In the genomic region with DNA sequence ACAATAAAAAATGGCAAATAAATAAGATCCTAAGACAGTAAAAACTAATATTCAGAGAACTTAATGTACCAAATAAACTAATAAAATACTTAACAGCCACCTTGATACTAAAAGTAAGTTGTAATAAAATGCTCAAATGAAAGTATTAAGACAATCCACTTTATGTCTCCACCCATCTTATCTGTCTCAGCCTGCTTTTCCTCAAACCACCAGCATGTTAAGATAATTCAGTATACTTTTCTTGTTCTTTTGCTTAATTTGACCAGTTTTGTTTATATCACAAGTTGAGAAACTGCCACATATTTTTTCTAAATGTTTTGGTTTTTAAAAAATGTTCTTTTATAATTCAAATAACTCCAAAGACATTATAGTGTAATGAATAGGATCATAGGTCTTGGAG, we compare ENCODE assay signal across 27 cellular contexts.
"Had no signal": no experiment of that assay in that cellular context is flagged by ENCODE, and none has a peak within 500 bp of the region (broad histone marks: within the 10 kb centered on the region; RNA-seq: fewer than 3 reads in every experiment).

No MANE protein-coding gene starts in this region.

- FAIRE-seq: urothelium cell line had no signal

- H3K36me3 ChIP-seq: colonic mucosa, gastrocnemius medialis, neural progenitor cell, prostate gland, right atrium auricular region, tibial artery had no signal

- H2AFZ ChIP-seq: hepatocyte, neural progenitor cell had no signal

- H3K4me1 ChIP-seq: colonic mucosa, gastrocnemius medialis, neural progenitor cell, prostate gland, right atrium auricular region, testis had no signal

- H3K36me3 Mint-ChIP-seq: neural progenitor cell had no signal

- H3K4me1 Mint-ChIP-seq: neural progenitor cell; stimulated activated memory B cell treated with anti-CD40 and anti-IgM and Interleukin-4, amounts not matched to agents 10 μg/mL and 1 μg/mL and 100 μg/mL, for 72 hours had no signal

- H3K9me3 Mint-ChIP-seq: dendritic cell treated with granulocyte-macrophage colony-stimulating factor and Interleukin-4, amounts not matched to agents 40 ng/mL and 50 ng/mL, for 4 days; endodermal cell; naive thymus-derived CD4-positive, alpha-beta T cell; nephron; neural progenitor cell; stimulated activated memory B cell treated with anti-CD40 and anti-IgM and Interleukin-4, amounts not matched to agents 10 μg/mL and 1 μg/mL and 100 μg/mL, for 72 hours had no signal

- H3K27ac Mint-ChIP-seq: dendritic cell treated with granulocyte-macrophage colony-stimulating factor and Interleukin-4, amounts not matched to agents 40 ng/mL and 50 ng/mL, for 4 days; endodermal cell; naive thymus-derived CD4-positive, alpha-beta T cell; nephron; neural progenitor cell; stimulated activated memory B cell treated with anti-CD40 and anti-IgM and Interleukin-4, amounts not matched to agents 10 μg/mL and 1 μg/mL and 100 μg/mL, for 72 hours; type B pancreatic cell had no signal

- H3K27me3 Mint-ChIP-seq: dendritic cell treated with granulocyte-macrophage colony-stimulating factor and Interleukin-4, amounts not matched to agents 40 ng/mL and 50 ng/mL, for 4 days; naive thymus-derived CD4-positive, alpha-beta T cell; stimulated activated memory B cell treated with anti-CD40 and anti-IgM and Interleukin-4, amounts not matched to agents 10 μg/mL and 1 μg/mL and 100 μg/mL, for 72 hours; type B pancreatic cell had no signal

- H3K4me2 ChIP-seq: hepatocyte, neural progenitor cell had no signal

- DNase-seq: cerebellar nuclear complex; colonic mucosa; effector CD8-positive, alpha-beta T cell; endodermal cell; foreskin fibroblast; gastrocnemius medialis; head of caudate nucleus; kidney; mesenchymal stem cell; midbrain; naive thymus-derived CD4-positive, alpha-beta T cell; stimulated activated CD4-positive, alpha-beta T cell treated with anti-CD3 and anti-CD28 coated beads, Interleukin-4, amount 100 ng/mL, for 4 hours; stimulated activated naive CD8-positive, alpha-beta T cell treated with anti-CD3 and anti-CD28 coated beads, Interleukin-15, Interleukin-2, amounts not matched to agents 100 U/mL and 50 U/mL, for 24 hours; substantia nigra; testis; tibial artery had no signal

- H3K4me3 ChIP-seq: colonic mucosa, gastrocnemius medialis, hepatocyte, neural progenitor cell, prostate gland, right atrium auricular region, testis, tibial artery had no signal

- H3K27ac ChIP-seq: colonic mucosa, gastrocnemius medialis, hepatocyte, neural progenitor cell, prostate gland, right atrium auricular region, testis, tibial artery had no signal

- H3K9ac ChIP-seq: neural progenitor cell had no signal

- H3K4me3 Mint-ChIP-seq: dendritic cell treated with granulocyte-macrophage colony-stimulating factor and Interleukin-4, amounts not matched to agents 40 ng/mL and 50 ng/mL, for 4 days; endodermal cell; naive thymus-derived CD4-positive, alpha-beta T cell; nephron; neural progenitor cell; stimulated activated memory B cell treated with anti-CD40 and anti-IgM and Interleukin-4, amounts not matched to agents 10 μg/mL and 1 μg/mL and 100 μg/mL, for 72 hours; type B pancreatic cell had no signal

- ATAC-seq: gastrocnemius medialis; left lobe of liver; naive thymus-derived CD4-positive, alpha-beta T cell; sciatic nerve; stimulated activated memory B cell treated with anti-CD40 and anti-IgM and Interleukin-4, amounts not matched to agents 10 μg/mL and 1 μg/mL and 100 μg/mL, for 72 hours; stimulated activated naive CD8-positive, alpha-beta T cell treated with anti-CD3 and anti-CD28 coated beads, Interleukin-15, Interleukin-2, amounts not matched to agents 100 U/mL and 50 U/mL, for 24 hours had no signal

- H3K9me3 ChIP-seq: colonic mucosa, gastrocnemius medialis, prostate gland, right atrium auricular region, testis, tibial artery had no signal

- H3K27me3 ChIP-seq: colonic mucosa, gastrocnemius medialis, hepatocyte, neural progenitor cell, right atrium auricular region, testis, tibial artery had no signal
